ENCODE assay signal across 8 cellular contexts in genomic region chr19:13100031-13100588, GRCh38. TPM values are rescaled to one million over a fixed set of nuclear protein-coding genes. Genes with fewer than 3 reads are reported as not detected.
A peak's percentile ranks its signal among the peaks of the same experiment; 100 is the strongest.
DNase-seq lines count a peak whose midpoint lies in the region; ATAC-seq and TF ChIP-seq lines count a peak whose summit lies in the region.

No MANE protein-coding gene starts in this region.

- H3K27me3 Mint-ChIP-seq in activated T-cell treated with anti-CD3 and anti-CD28 coated beads, Interleukin-2, amount 50 U/mL, for 24 hours: peaks cover 31% of the 10 kb centered on the region

- peak overlapping the region; percentile 53 for H3K4me3 ChIP-seq in suprapubic skin
- H3K4me3 ChIP-seq in WERI-Rb-1 (ENCODE audit: low read depth, low read length): no peak overlapping the region

- H3K36me3 Mint-ChIP-seq in activated T-cell treated with anti-CD3 and anti-CD28 coated beads, Interleukin-2, amount 50 U/mL, for 24 hours (ENCODE audit: low read depth): peaks cover 16% of the 10 kb centered on the region

- TF ChIP-seq EP300 in suprapubic skin (IDR thresholded peaks at IDR 0.05): no peak

- H3K27ac ChIP-seq in layer of hippocampus (ENCODE audit: low read depth, low read length): peak overlapping the region; percentile 82
- H3K27ac ChIP-seq in suprapubic skin: peak overlapping the region; percentile 89
- H3K27ac ChIP-seq in WERI-Rb-1: no peak overlapping the region

- H3K4me1 ChIP-seq in suprapubic skin: peaks cover 78% of the 10 kb centered on the region

- no peaks in the 10 kb centered on the region for H3K36me3 ChIP-seq in suprapubic skin
- no peaks in the 10 kb centered on the region; the same call in none of the 2 replicates for H3K36me3 ChIP-seq in WERI-Rb-1

- no peak for TF ChIP-seq POLR2A in suprapubic skin (IDR thresholded peaks at IDR 0.05)

- H3K4me1 Mint-ChIP-seq in activated T-cell treated with anti-CD3 and anti-CD28 coated beads, Interleukin-2, amount 50 U/mL, for 24 hours (ENCODE audit: low read depth): peaks cover 62% of the 10 kb centered on the region

- ATAC-seq in GM18502 (IDR thresholded peaks at IDR 0.05; ENCODE audit: poor library complexity, unreplicated experiment): no peak

- H3K27ac Mint-ChIP-seq in activated T-cell treated with anti-CD3 and anti-CD28 coated beads, Interleukin-2, amount 50 U/mL, for 24 hours: peak overlapping the region; percentile 93

- WGBS in suprapubic skin: 78% methylated on average over 11 of the region's 12 CpGs

- TF ChIP-seq CTCF in suprapubic skin (IDR thresholded peaks at IDR 0.05): no peak
- TF ChIP-seq CTCF in WERI-Rb-1 (IDR thresholded peaks at IDR 0.05; ENCODE audit: low read depth, low read length): no peak

- DNase-seq in activated gamma-delta T cell treated with Interleukin-2 at 50 U/mL for 16 hours: peak; percentile 67
- no peak for DNase-seq in activated gamma-delta T cell (lab: John Stamatoyannopoulos, UW)
- DNase-seq in activated T-cell treated with anti-CD3 and anti-CD28 coated beads, Interleukin-2, amount 50 U/mL, for 24 hours: peak; percentile 85
- no peak for DNase-seq in suprapubic skin (ENCODE audit: low spot score in 2 of 2)
- no peak for DNase-seq in ureter (ENCODE audit: low spot score)
- DNase-seq in WERI-Rb-1: no peak

- H3K4me3 Mint-ChIP-seq in activated T-cell treated with anti-CD3 and anti-CD28 coated beads, Interleukin-2, amount 50 U/mL, for 24 hours: peak overlapping the region; percentile 60

- H3K9me3 ChIP-seq in suprapubic skin (no peaks in the 10 kb centered on the region), WERI-Rb-1 (ENCODE audit: severe bottlenecking) (no peaks in the 10 kb centered on the region)

- H3K27me3 ChIP-seq in layer of hippocampus (ENCODE audit: control insufficient read depth, insufficient read depth, low read length): no peaks in the 10 kb centered on the region
- H3K27me3 ChIP-seq in suprapubic skin: no peaks in the 10 kb centered on the region
- no peaks in the 10 kb centered on the region for H3K27me3 ChIP-seq in WERI-Rb-1 (ENCODE audit: insufficient read depth, low read depth, severe bottlenecking)

- peaks cover 3% of the 10 kb centered on the region for H3K9me3 Mint-ChIP-seq in activated T-cell treated with anti-CD3 and anti-CD28 coated beads, Interleukin-2, amount 50 U/mL, for 24 hours

RNA-seq across cellular contexts. Expression of gene LYL1, which starts 2.5 kb away (rescaled TPM):
- total RNA-seq in suprapubic skin (1 to 10 TPM; 1.5 to 2.7 (median 2.2) TPM), ureter (3.0 TPM)

RNA-seq across cellular contexts. Expression of gene TRMT1, which starts 16.4 kb away (rescaled TPM):
- total RNA-seq in suprapubic skin (10 to 100 TPM; 35.1 to 46.2 (median 40.6) TPM), ureter (54.6 TPM)

RNA-seq across cellular contexts. Expression of gene NACC1, which starts 18.0 kb away (rescaled TPM):
- 10 to 100 TPM; 13.4 to 47.6 (median 35.3) TPM for total RNA-seq in suprapubic skin
- total RNA-seq in ureter: 57.0 TPM

RNA-seq across cellular contexts. Expression of gene STX10, which starts 50.1 kb away (rescaled TPM):
- 100 to 1,000 TPM in 1 of 4 donors, 10 to 100 TPM in 3; 71.9 to 110 (median 82.2) TPM for total RNA-seq in suprapubic skin
- total RNA-seq in ureter: 37.3 TPM

RNA-seq across cellular contexts. Expression of gene IER2, which starts 50.1 kb away (rescaled TPM):
- total RNA-seq in suprapubic skin: 100 to 1,000 TPM; 154 to 377 (median 214) TPM
- 94.0 TPM for total RNA-seq in ureter

Comparison
In these comparisons a context has a peak if more than half of its experiments do, and no peak if none do; other contexts are left out.
1. DNase-seq: peak in activated gamma-delta T cell treated with Interleukin-2 at 50 U/mL for 16 hours (single experiment) and activated T-cell treated with anti-CD3 and anti-CD28 coated beads, Interleukin-2, amount 50 U/mL, for 24 hours (single experiment); none in activated gamma-delta T cell (single experiment), suprapubic skin (0 of 2), ureter (single experiment) and WERI-Rb-1 (single experiment).